10 cellular contexts compared by ENCODE assay signal in the genomic region with DNA sequence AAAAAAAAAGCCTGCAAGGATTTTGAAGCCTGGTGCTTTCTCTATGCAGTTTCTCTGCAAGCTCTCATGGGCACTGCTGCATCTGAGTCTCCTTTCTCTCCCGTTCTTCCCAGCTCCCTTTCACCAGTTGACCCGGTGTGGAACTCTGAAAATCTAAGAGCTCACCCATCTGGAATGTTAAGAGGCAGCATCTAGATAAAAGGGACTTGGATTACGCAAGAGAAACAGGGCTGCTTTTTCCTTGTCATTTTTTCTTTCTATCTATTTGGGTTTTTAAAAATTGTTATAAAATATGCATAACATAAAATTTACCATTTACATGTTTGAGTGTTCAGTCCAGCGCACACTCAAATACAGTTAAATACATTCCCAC.
DNase-seq lines count a peak whose midpoint lies in the region; ATAC-seq and TF ChIP-seq lines count a peak whose summit lies in the region.
"Had no signal": no experiment of that assay in that cellular context is flagged by ENCODE, and none has a peak within 500 bp of the region (broad histone marks: within the 10 kb centered on the region; RNA-seq: fewer than 3 reads in every experiment).

No MANE protein-coding gene starts in this region.

- H3K4me2 ChIP-seq in PC-9: peak overlapping the region; percentile 90

- H3K27me3 ChIP-seq in PC-9 (ENCODE audit: insufficient read depth, low read depth) (no peaks in the 10 kb centered on the region), rectal smooth muscle tissue (ENCODE audit: control insufficient read depth, insufficient read depth, low read length) (no peaks in the 10 kb centered on the region)

- peak overlapping the region; percentile 82 for H2AFZ ChIP-seq in PC-9

- TF ChIP-seq CTCF in PC-9 (conservative IDR thresholded peaks at IDR 0.05): no peak

- BruUV-seq in PC-9 (replicated peaks; lab: Mats Ljungman, UMichigan): no TSS peak

- H3K79me2 ChIP-seq in PC-9 (ENCODE audit: low read depth): no peaks in the 10 kb centered on the region

- H3K9me2 ChIP-seq in PC-9 (ENCODE audit: insufficient read depth): no peaks in the 10 kb centered on the region

- ATAC-seq in GM21723 (IDR thresholded peaks at IDR 0.05; ENCODE audit: unreplicated experiment) (no peak), HG03571 (IDR thresholded peaks at IDR 0.05; ENCODE audit: unreplicated experiment) (no peak)
- ATAC-seq: GM12878 had no signal

- H4K20me1 ChIP-seq in PC-9 (ENCODE audit: insufficient read depth): no peaks in the 10 kb centered on the region

- intact Hi-C loops in PC-9 (cut with micrococcal nuclease; ENCODE audit: unreplicated experiment): loop anchor here (1.0 to 2.0 kb wide), 3 partner anchors 71 to 154 kb away; no protein-coding TSS in a partner anchor

- H3K9me3 ChIP-seq in PC-9 (ENCODE audit: insufficient read depth, low read depth): no peaks in the 10 kb centered on the region

- H3K4me1 ChIP-seq in PC-9 (replicated peaks; ENCODE audit: insufficient read depth): peaks cover 50% of the 10 kb centered on the region
- H3K4me1 ChIP-seq in rectal smooth muscle tissue (ENCODE audit: control insufficient read depth, insufficient read depth, low read length): peaks cover 6% of the 10 kb centered on the region

- H3K4me3 ChIP-seq in PC-9: peak overlapping the region; percentile 51
- no peak overlapping the region for H3K4me3 ChIP-seq in rectal smooth muscle tissue (ENCODE audit: low read length)
- H3K4me3 ChIP-seq: GM12878 had no signal

- POLR2A ChIA-PET in PC-9 (lab: Charles Lee; ENCODE audit: unreplicated experiment): interaction anchor here (0.6 kb wide), 1 partner anchor 692 kb away, joined by 8 read pairs; no protein-coding TSS in a partner anchor

- no peak overlapping the region for H3K9ac ChIP-seq in rectal smooth muscle tissue (ENCODE audit: low read length)

- DNase-seq in ELR (ENCODE audit: low read depth) (peak; percentile 45), PC-9 (peak; percentile 35 to 86), glomerular visceral epithelial cell (ENCODE audit: extremely low spot score) (peak; percentile 62), NCI-H128 (lab: John Stamatoyannopoulos, UW; ENCODE audit: unreplicated experiment) (no peak), HuH-7 (ENCODE audit: low spot score) (no peak)
- DNase-seq: naive thymus-derived CD4-positive, alpha-beta T cell had no signal

- no peaks in the 10 kb centered on the region for H3K36me3 ChIP-seq in PC-9 (ENCODE audit: low read depth)
- H3K36me3 ChIP-seq in rectal smooth muscle tissue (ENCODE audit: control insufficient read depth, insufficient read depth, low read length): no peaks in the 10 kb centered on the region

- CTCF ChIA-PET in PC-9 (lab: Charles Lee): interaction anchor here (0.7 kb wide), 1 partner anchor 154 kb away, joined by 3 read pairs; no protein-coding TSS in a partner anchor

- H3F3A ChIP-seq in PC-9 (ENCODE audit: insufficient read depth, low read depth): peaks cover 38% of the 10 kb centered on the region

- H3K27ac ChIP-seq in PC-9 (peak overlapping the region; percentile 99), rectal smooth muscle tissue (ENCODE audit: low read depth, low read length) (peak overlapping the region; percentile 46)

Comparison
In these comparisons a context has a peak if more than half of its experiments do, and no peak if none do; other contexts are left out.
1. DNase-seq: peak in ELR (single experiment), PC-9 (2 of 2) and glomerular visceral epithelial cell (single experiment); none in NCI-H128 (single experiment) and HuH-7 (single experiment).